8 cellular contexts compared by ENCODE assay signal in the genomic region with DNA sequence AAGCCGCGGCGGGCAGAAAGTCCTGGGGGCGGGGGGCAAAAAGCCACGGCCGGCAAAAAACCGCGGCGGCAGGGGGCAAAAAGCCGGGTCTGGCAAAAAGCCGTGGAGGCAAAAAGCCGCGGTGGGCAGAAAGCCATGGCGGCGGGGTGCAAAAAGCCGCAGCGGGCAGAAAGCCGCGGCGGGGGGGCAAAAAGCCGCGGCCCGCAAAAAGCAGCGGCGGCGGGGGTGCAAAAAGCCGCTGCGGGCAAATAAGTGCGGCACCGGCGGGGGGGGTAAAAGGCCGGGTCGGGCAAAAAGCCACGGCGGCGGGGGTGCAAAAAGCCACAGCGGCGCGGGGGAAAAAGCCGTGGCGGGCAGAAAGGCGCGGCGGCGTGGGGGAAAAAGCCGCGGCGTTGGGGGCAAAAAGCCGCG.
A peak's percentile ranks its signal among the peaks of the same experiment; 100 is the strongest.
DNase-seq lines count a peak whose midpoint lies in the region; ATAC-seq, FAIRE-seq and TF ChIP-seq lines count a peak whose summit lies in the region.
"Not testable (repeated sequence)": the region's sequence is repeated elsewhere in the genome, so short reads cannot be mapped to it uniquely, and the experiment has no call there.

No MANE protein-coding gene starts in this region.

- not testable (repeated sequence) for H4K20me1 ChIP-seq in keratinocyte (ENCODE audit: control insufficient read depth, extremely low read depth, insufficient read depth, low read length); neural progenitor cell (ENCODE audit: low read depth)

- H3K4me3 ChIP-seq in AG09309 (ENCODE audit: control insufficient read depth, low read depth, low read length) (peak overlapping the region; percentile 47), HEK293 (ENCODE audit: low read depth, low read length) (peak overlapping the region; percentile 59), epithelial cell of esophagus (ENCODE audit: low read length) (peak overlapping the region; percentile 31), keratinocyte (ENCODE audit: control insufficient read depth in 2 of 3, extremely low read depth in 1 of 3, insufficient read depth in 2 of 3, low read depth in 1 of 3, low read length in 3 of 3) (peak overlapping the region in 2 of 3 experiments; percentile 34 to 35), neural progenitor cell (peak overlapping the region; percentile 48)

- not testable (repeated sequence) for H3K27ac Mint-ChIP-seq in T-cell; activated naive CD8-positive, alpha-beta T cell treated with anti-CD3 and anti-CD28 coated beads, Interleukin-2, amount 50 U/mL, for 24 hours; neural progenitor cell

- TF ChIP-seq CTCF in AG09309 (IDR thresholded peaks at IDR 0.05; ENCODE audit: control insufficient read depth, insufficient read depth, low read depth, low read length, missing control alignments); HEK293 (tag by site-specific recombination; IDR thresholded peaks at IDR 0.05); epithelial cell of esophagus (IDR thresholded peaks at IDR 0.05; ENCODE audit: insufficient read depth, low read depth, low read length, missing control alignments); keratinocyte (optimal IDR thresholded peaks at IDR 0.05 in 1 of 3, IDR thresholded peaks at IDR 0.05 in 1 of 3, conservative IDR thresholded peaks at IDR 0.05 in 1 of 3; ENCODE audit: extremely low read depth in 1 of 3, insufficient read depth in 2 of 3, low read length in 3 of 3); neural progenitor cell (IDR thresholded peaks at IDR 0.05): not testable (repeated sequence)

- ATAC-seq in T-cell (replicated peaks in 1 of 4); activated naive CD8-positive, alpha-beta T cell treated with anti-CD3 and anti-CD28 coated beads, Interleukin-2, amount 50 U/mL, for 24 hours: not testable (repeated sequence)

- not testable (repeated sequence) for H3K27ac ChIP-seq in HEK293 (ENCODE audit: extremely low read depth, low read depth, low read length); keratinocyte (ENCODE audit: control insufficient read depth, insufficient read depth, low read length); neural progenitor cell

- H3K79me2 ChIP-seq in keratinocyte (ENCODE audit: control insufficient read depth, insufficient read depth, low read length); neural progenitor cell (ENCODE audit: low read depth): not testable (repeated sequence)

- H3K9me3 ChIP-seq in HEK293 (ENCODE audit: control insufficient read depth, insufficient read depth, low read depth, low read length); keratinocyte (ENCODE audit: control insufficient read depth, low read depth, low read length); neural progenitor cell (ENCODE audit: low read depth): not testable (repeated sequence)

- not testable (repeated sequence) for DNase-seq in AG09309 (ENCODE audit: low read depth); keratinocyte (ENCODE audit: low read depth, low spot score)
- peak in 22 of 34 experiments; percentile 0 to 26 (median 8) for DNase-seq in T-cell
- peak; percentile 32 for DNase-seq in activated naive CD8-positive, alpha-beta T cell treated with anti-CD3 and anti-CD28 coated beads, Interleukin-2, amount 50 U/mL, for 24 hours
- DNase-seq in epithelial cell of esophagus (ENCODE audit: low read depth) = peak; percentile 0
- peak; percentile 35 for DNase-seq in neural progenitor cell (ENCODE audit: low spot score)
- DNase-seq in stimulated activated CD8-positive, alpha-beta memory T cell treated with anti-CD3 and anti-CD28 coated beads, Interleukin-4, amount 100 ng/mL, for 48 hours = peak; percentile 47

- not testable (repeated sequence) for FAIRE-seq in keratinocyte (lab: Jason Lieb, UNC)

- H3F3A ChIP-seq in neural progenitor cell (ENCODE audit: low read depth) = not testable (repeated sequence)

- H3K4me1 Mint-ChIP-seq in T-cell; activated naive CD8-positive, alpha-beta T cell treated with anti-CD3 and anti-CD28 coated beads, Interleukin-2, amount 50 U/mL, for 24 hours; neural progenitor cell: not testable (repeated sequence)

- peak overlapping the region; percentile 27 for H3K4me2 ChIP-seq in keratinocyte (ENCODE audit: control insufficient read depth, extremely low read depth, insufficient read depth, low read depth, low read length)
- peak overlapping the region; percentile 64 for H3K4me2 ChIP-seq in neural progenitor cell

- POLR2A ChIA-PET in HEK293 (lab: Yijun Ruan, JAX); T-cell (lab: Charles Lee): not testable (repeated sequence)

- H3K9me3 Mint-ChIP-seq in T-cell; activated naive CD8-positive, alpha-beta T cell treated with anti-CD3 and anti-CD28 coated beads, Interleukin-2, amount 50 U/mL, for 24 hours; neural progenitor cell: not testable (repeated sequence)

- H3K9ac ChIP-seq in keratinocyte (ENCODE audit: control insufficient read depth, extremely low read depth, insufficient read depth, low read length); neural progenitor cell: not testable (repeated sequence)

- not testable (repeated sequence) for H3K9me1 ChIP-seq in keratinocyte (ENCODE audit: control insufficient read depth, extremely low read depth, insufficient read depth, low read length)

- CTCF ChIA-PET in HEK293 (lab: Yijun Ruan, JAX); T-cell (lab: Charles Lee): not testable (repeated sequence)

- dilution Hi-C loops in keratinocyte (cut with MboI; ENCODE audit: extremely low pct_ligation_motif_present, low sequenced_read_pairs) = not testable (repeated sequence)

- not testable (repeated sequence) for H3K36me3 ChIP-seq in HEK293 (ENCODE audit: control insufficient read depth in 2 of 2, insufficient read depth in 1 of 2, low read length in 2 of 2); keratinocyte (ENCODE audit: control insufficient read depth in 2 of 2, extremely low read depth in 1 of 2, insufficient read depth in 2 of 2, low read length in 2 of 2); neural progenitor cell

- H3K27me3 ChIP-seq in keratinocyte (ENCODE audit: control insufficient read depth, extremely low read depth, insufficient read depth, low read length); neural progenitor cell: not testable (repeated sequence)

- not testable (repeated sequence) for H3K4me1 ChIP-seq in HEK293 (ENCODE audit: control insufficient read depth, insufficient read depth, low read length); keratinocyte (ENCODE audit: control insufficient read depth, extremely low read depth, insufficient read depth, low read length); neural progenitor cell

- H2AFZ ChIP-seq in keratinocyte (ENCODE audit: control insufficient read depth, low read length); neural progenitor cell (replicated peaks): not testable (repeated sequence)

- H3K27me3 Mint-ChIP-seq in T-cell; activated naive CD8-positive, alpha-beta T cell treated with anti-CD3 and anti-CD28 coated beads, Interleukin-2, amount 50 U/mL, for 24 hours; neural progenitor cell (ENCODE audit: insufficient read depth, low read depth): not testable (repeated sequence)

- not testable (repeated sequence) for H3K36me3 Mint-ChIP-seq in T-cell; activated naive CD8-positive, alpha-beta T cell treated with anti-CD3 and anti-CD28 coated beads, Interleukin-2, amount 50 U/mL, for 24 hours (ENCODE audit: low read depth); neural progenitor cell

- peak overlapping the region in 1 of 3 donors; percentile 37 for H3K4me3 Mint-ChIP-seq in T-cell
- not testable (repeated sequence) for H3K4me3 Mint-ChIP-seq in activated naive CD8-positive, alpha-beta T cell treated with anti-CD3 and anti-CD28 coated beads, Interleukin-2, amount 50 U/mL, for 24 hours
- H3K4me3 Mint-ChIP-seq in neural progenitor cell = peak overlapping the region; percentile 78

TF ChIP-seq in HEK293, 187 proteins besides CTCF, POLR2A, EP300 and RAD21 (continues in another document):
- TF ChIP-seq, protein P1, sequence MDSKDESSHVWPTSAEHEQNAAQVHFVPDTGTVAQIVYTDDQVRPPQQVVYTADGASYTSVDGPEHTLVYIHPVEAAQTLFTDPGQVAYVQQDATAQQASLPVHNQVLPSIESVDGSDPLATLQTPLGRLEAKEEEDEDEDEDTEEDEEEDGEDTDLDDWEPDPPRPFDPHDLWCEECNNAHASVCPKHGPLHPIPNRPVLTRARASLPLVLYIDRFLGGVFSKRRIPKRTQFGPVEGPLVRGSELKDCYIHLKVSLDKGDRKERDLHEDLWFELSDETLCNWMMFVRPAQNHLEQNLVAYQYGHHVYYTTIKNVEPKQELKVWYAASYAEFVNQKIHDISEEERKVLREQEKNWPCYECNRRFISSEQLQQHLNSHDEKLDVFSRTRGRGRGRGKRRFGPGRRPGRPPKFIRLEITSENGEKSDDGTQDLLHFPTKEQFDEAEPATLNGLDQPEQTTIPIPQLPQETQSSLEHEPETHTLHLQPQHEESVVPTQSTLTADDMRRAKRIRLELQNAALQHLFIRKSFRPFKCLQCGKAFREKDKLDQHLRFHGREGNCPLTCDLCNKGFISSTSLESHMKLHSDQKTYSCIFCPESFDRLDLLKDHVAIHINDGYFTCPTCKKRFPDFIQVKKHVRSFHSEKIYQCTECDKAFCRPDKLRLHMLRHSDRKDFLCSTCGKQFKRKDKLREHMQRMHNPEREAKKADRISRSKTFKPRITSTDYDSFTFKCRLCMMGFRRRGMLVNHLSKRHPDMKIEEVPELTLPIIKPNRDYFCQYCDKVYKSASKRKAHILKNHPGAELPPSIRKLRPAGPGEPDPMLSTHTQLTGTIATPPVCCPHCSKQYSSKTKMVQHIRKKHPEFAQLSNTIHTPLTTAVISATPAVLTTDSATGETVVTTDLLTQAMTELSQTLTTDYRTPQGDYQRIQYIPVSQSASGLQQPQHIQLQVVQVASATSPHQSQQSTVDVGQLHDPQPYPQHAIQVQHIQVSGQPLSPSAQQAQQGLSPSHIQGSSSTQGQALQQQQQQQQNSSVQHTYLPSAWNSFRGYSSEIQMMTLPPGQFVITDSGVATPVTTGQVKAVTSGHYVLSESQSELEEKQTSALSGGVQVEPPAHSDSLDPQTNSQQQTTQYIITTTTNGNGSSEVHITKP (tag by site-specific recombination; IDR thresholded peaks at IDR 0.05) = 0 out of 2 replicates have a peak, but pooled peaks have one; percentile 18
